Comparison of ENCODE assay signal across 18 cellular contexts in the genomic region with DNA sequence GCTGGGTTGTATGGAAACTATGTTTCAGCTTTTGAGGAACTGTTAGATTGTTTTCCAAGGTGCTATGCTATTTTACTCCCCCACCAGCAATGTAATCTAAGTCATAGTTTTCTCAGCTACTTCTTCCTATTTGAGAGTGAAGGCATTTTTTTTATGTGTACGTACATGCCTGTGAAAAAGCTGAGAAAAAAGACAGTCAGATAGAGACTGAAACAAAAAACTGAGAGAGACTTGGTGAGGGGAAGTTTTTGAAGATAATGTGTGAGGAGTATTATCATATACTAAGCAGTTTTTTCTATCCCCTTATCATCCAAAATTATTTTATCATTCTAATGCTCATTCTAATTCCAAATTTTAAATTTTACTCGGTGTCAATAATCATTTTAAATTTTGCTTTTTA.
DNase-seq lines count a peak whose midpoint lies in the region; ATAC-seq and TF ChIP-seq lines count a peak whose summit lies in the region.
"Had no signal": no experiment of that assay in that cellular context is flagged by ENCODE, and none has a peak within 500 bp of the region (broad histone marks: within the 10 kb centered on the region; RNA-seq: fewer than 3 reads in every experiment).

No MANE protein-coding gene starts in this region.

- BruUV-seq in Calu3 (replicated peaks; lab: Mats Ljungman, UMichigan), result no TSS peak

- CTCF ChIA-PET in Calu3 (lab: Charles Lee), result no interaction called here

- no peaks in the 10 kb centered on the region for H3K36me3 Mint-ChIP-seq in stimulated activated effector memory CD8-positive, alpha-beta T cell treated with anti-CD3 and anti-CD28 coated beads, Interleukin-12 subunit alpha, Interleukin-12 subunit beta, amount 100 ng/mL, for 72 hours
- no peaks in the 10 kb centered on the region for H3K36me3 Mint-ChIP-seq in Calu3 (ENCODE audit: insufficient read depth, unreplicated experiment)
- H3K36me3 Mint-ChIP-seq: CD8-positive, alpha-beta memory T cell had no signal

- ATAC-seq in GM18861 (IDR thresholded peaks at IDR 0.05; ENCODE audit: unreplicated experiment), result peak; percentile 80
- ATAC-seq in HG02678 (IDR thresholded peaks at IDR 0.05; ENCODE audit: unreplicated experiment), result peak; percentile 96
- peak; percentile 62 for ATAC-seq in HG03159 (IDR thresholded peaks at IDR 0.05; ENCODE audit: unreplicated experiment)
- ATAC-seq in stimulated activated effector memory CD8-positive, alpha-beta T cell treated with anti-CD3 and anti-CD28 coated beads, Interleukin-12 subunit alpha, Interleukin-12 subunit beta, amount 100 ng/mL, for 72 hours, result no peak
- no peak for ATAC-seq in Right ventricle myocardium superior (ENCODE audit: poor library complexity)
- ATAC-seq: HCT116, Panc1, Right ventricle myocardium inferior had no signal

- H3K9me3 Mint-ChIP-seq in stimulated activated effector memory CD8-positive, alpha-beta T cell treated with anti-CD3 and anti-CD28 coated beads, Interleukin-12 subunit alpha, Interleukin-12 subunit beta, amount 100 ng/mL, for 72 hours, result peaks cover 4% of the 10 kb centered on the region
- H3K9me3 Mint-ChIP-seq in Calu3 (ENCODE audit: low read depth, unreplicated experiment), result peaks cover 3% of the 10 kb centered on the region

- no peak for TF ChIP-seq CTCF in Calu3 (IDR thresholded peaks at IDR 0.05; ENCODE audit: unreplicated experiment)

- H3K27me3 Mint-ChIP-seq in Calu3 (ENCODE audit: unreplicated experiment), result no peaks in the 10 kb centered on the region
- H3K27me3 Mint-ChIP-seq: CD8-positive, alpha-beta memory T cell had no signal

- H3K4me1 Mint-ChIP-seq in stimulated activated effector memory CD8-positive, alpha-beta T cell treated with anti-CD3 and anti-CD28 coated beads, Interleukin-12 subunit alpha, Interleukin-12 subunit beta, amount 100 ng/mL, for 72 hours, result no peaks in the 10 kb centered on the region
- H3K4me1 Mint-ChIP-seq in Calu3 (ENCODE audit: low read depth, unreplicated experiment), result no peaks in the 10 kb centered on the region
- H3K4me1 Mint-ChIP-seq: CD8-positive, alpha-beta memory T cell had no signal

- H3K4me3 ChIP-seq in H7 (ENCODE audit: insufficient read depth, low read depth, low read length), result no peak overlapping the region
- H3K4me3 ChIP-seq: BLaER1 had no signal

- H3K27ac Mint-ChIP-seq in stimulated activated effector memory CD8-positive, alpha-beta T cell treated with anti-CD3 and anti-CD28 coated beads, Interleukin-12 subunit alpha, Interleukin-12 subunit beta, amount 100 ng/mL, for 72 hours, result no peak overlapping the region
- H3K27ac Mint-ChIP-seq in Calu3 (ENCODE audit: unreplicated experiment), result no peak overlapping the region
- H3K27ac Mint-ChIP-seq: CD8-positive, alpha-beta memory T cell had no signal

- no peaks in the 10 kb centered on the region for H3K27me3 ChIP-seq in H7 (ENCODE audit: control insufficient read depth, insufficient read depth, low read length)
- H3K27me3 ChIP-seq: BLaER1 had no signal

- H3K36me3 ChIP-seq in H7 (replicated peaks; ENCODE audit: control insufficient read depth, insufficient read depth, low read length), result no peaks in the 10 kb centered on the region
- H3K36me3 ChIP-seq: BLaER1 had no signal

- no peak overlapping the region for H3K4me3 Mint-ChIP-seq in stimulated activated effector memory CD8-positive, alpha-beta T cell treated with anti-CD3 and anti-CD28 coated beads, Interleukin-12 subunit alpha, Interleukin-12 subunit beta, amount 100 ng/mL, for 72 hours
- no peak overlapping the region for H3K4me3 Mint-ChIP-seq in Calu3 (ENCODE audit: low read depth, unreplicated experiment)
- H3K4me3 Mint-ChIP-seq: CD8-positive, alpha-beta memory T cell had no signal

- intact Hi-C loops in Calu3 (cut with micrococcal nuclease; ENCODE audit: unreplicated experiment), result no loop called here
- intact Hi-C loops in Right ventricle myocardium superior (cut with DNase I), result no loop called here

- no peak for DNase-seq in stimulated activated effector memory CD8-positive, alpha-beta T cell treated with anti-CD3 and anti-CD28 coated beads, Interleukin-12 subunit alpha, Interleukin-12 subunit beta, amount 100 ng/mL, for 72 hours (ENCODE audit: low spot score in 2 of 2)
- no peak for DNase-seq in Calu3
- no peak for DNase-seq in Right ventricle myocardium superior
- no peak for DNase-seq in H7
- DNase-seq: CD8-positive, alpha-beta memory T cell; IMR-90; Kasumi-1; NCI-H1930; NCI-H2171; NCI-H82; SK-N-SH had no signal

Comparison
In these comparisons a context has a peak if more than half of its experiments do, and no peak if none do; other contexts are left out.
1. ATAC-seq: peak in GM18861 (single experiment), HG02678 (single experiment) and HG03159 (single experiment); none in stimulated activated effector memory CD8-positive, alpha-beta T cell treated with anti-CD3 and anti-CD28 coated beads, Interleukin-12 subunit alpha, Interleukin-12 subunit beta, amount 100 ng/mL, for 72 hours (single experiment) and Right ventricle myocardium superior (single experiment).